20 cellular contexts compared by ENCODE assay signal in the genomic region with DNA sequence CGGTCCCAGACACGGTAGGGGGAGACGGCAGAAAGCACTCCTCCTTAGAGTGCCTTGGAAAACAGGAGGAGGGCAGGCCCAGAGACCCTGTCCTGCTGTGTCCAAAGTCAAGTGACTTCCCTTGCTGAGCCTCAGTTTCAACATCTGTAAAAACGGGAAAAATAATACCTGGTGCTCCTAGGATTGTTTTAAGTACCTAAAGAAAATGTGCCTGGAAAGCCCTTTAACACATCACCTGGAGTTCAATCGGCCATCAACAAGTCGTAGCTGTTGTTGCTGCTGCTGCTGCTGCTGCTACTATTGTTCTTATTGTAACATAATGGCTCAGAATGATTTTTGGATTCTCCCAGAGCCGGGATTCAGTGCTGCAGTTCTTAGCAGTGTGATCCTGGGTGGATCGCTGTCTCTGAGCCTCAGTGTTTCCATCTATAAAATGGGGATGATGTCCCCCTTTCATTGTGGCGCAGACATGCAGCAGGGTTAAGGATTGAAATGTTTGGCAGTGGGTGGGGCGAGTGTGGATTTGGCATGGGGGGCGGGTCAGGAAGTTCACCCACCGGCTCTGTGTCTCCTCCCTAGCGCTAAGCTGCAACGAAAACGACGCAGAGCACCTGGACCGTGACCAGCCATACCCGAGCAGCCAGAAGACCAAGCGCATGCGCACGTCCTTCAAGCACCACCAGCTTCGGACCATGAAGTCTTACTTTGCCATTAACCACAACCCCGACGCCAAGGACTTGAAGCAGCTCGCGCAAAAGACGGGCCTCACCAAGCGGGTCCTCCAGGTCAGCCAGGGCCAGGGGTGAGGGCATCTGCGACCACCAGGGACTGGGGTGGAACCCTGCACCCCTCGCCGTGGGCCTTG. TPM values are rescaled to one million over a fixed set of nuclear protein-coding genes. Genes with fewer than 3 reads are reported as not detected.
A peak's percentile ranks its signal among the peaks of the same experiment; 100 is the strongest.
DNase-seq lines count a peak whose midpoint lies in the region; ATAC-seq, FAIRE-seq and TF ChIP-seq lines count a peak whose summit lies in the region.
"Had no signal": no experiment of that assay in that cellular context is flagged by ENCODE, and none has a peak within 500 bp of the region (broad histone marks: within the 10 kb centered on the region; RNA-seq: fewer than 3 reads in every experiment).

No MANE protein-coding gene starts in this region.

- FAIRE-seq in GM12891 (lab: Jason Lieb, UNC) (peak; percentile 91), K562 (lab: Jason Lieb, UNC) (no peak)

- peaks cover 28% of the 10 kb centered on the region for H3F3A ChIP-seq in GM23338 (replicated peaks; ENCODE audit: low read depth)
- H3F3A ChIP-seq in PC-3 (ENCODE audit: low read length, unreplicated experiment) = no peaks in the 10 kb centered on the region

- ATAC-seq in GM23338 (peak; percentile 5; the same call in 2 of the 3 replicates), K562 (no peak), PC-3 (no peak)
- no peak for ATAC-seq in activated CD4-positive, CD25-positive, alpha-beta regulatory T cell treated with anti-CD3 and anti-CD28 coated beads, Interleukin-2, amount 50 U/mL, for 24 hours
- ATAC-seq: foreskin keratinocyte, left lung had no signal

- no peak overlapping the region for H3K9ac ChIP-seq in K562 (ENCODE audit: insufficient read depth in 1 of 2, low read depth in 2 of 2, low read length in 2 of 2)
- peak overlapping the region; percentile 65 for H3K9ac ChIP-seq in neuronal stem cell (ENCODE audit: low read depth, low read length, poor library complexity)
- H3K9ac ChIP-seq in PC-3 (ENCODE audit: low read length) = no peak overlapping the region

- no peak for TF ChIP-seq RAD21 in K562 (CRISPR knock-in tag; conservative IDR thresholded peaks at IDR 0.05 in 1 of 2, IDR thresholded peaks at IDR 0.05 in 1 of 2)

- H2BK120ac ChIP-seq in neuronal stem cell (ENCODE audit: low read depth, low read length) = no peak overlapping the region

- POLR2A ChIA-PET in K562 (lab: Yijun Ruan, JAX) (interaction anchor here (0.7 kb wide), 1 partner anchor 53 kb away, joined by 3 read pairs; no protein-coding TSS in a partner anchor), PC-3 (lab: Charles Lee; ENCODE audit: unreplicated experiment) (no interaction called here)

- H2AFZ ChIP-seq in GM23338 = no peak overlapping the region
- H2AFZ ChIP-seq in K562 (ENCODE audit: low read depth, low read length) = no peak overlapping the region
- no peak overlapping the region for H2AFZ ChIP-seq in neuronal stem cell (ENCODE audit: low read length)
- no peak overlapping the region for H2AFZ ChIP-seq in PC-3 (ENCODE audit: low read length)
- H2AFZ ChIP-seq: PC-9 had no signal

- H4K20me1 ChIP-seq in GM23338 (replicated peaks; ENCODE audit: insufficient read depth) (peaks cover 10% of the 10 kb centered on the region), K562 (replicated peaks; ENCODE audit: control insufficient read depth, insufficient read depth, low read length) (peaks cover 8% of the 10 kb centered on the region), PC-3 (ENCODE audit: low read length) (no peaks in the 10 kb centered on the region)

- peak overlapping the region; percentile 36; the same call in 2 of the 3 replicates for H3K4me3 Mint-ChIP-seq in GM23338

- TF ChIP-seq CTCF in GM23338 (conservative IDR thresholded peaks at IDR 0.05; ENCODE audit: low read depth in 2 of 2) = no peak
- TF ChIP-seq CTCF in K562 (IDR thresholded peaks at IDR 0.05 in 2 of 3, conservative IDR thresholded peaks at IDR 0.05 in 1 of 3; ENCODE audit: insufficient read depth in 2 of 3, low read depth in 1 of 3, low read length in 3 of 3) = no peak
- no peak for TF ChIP-seq CTCF in PC-3 (conservative IDR thresholded peaks at IDR 0.05; ENCODE audit: low read depth, low read length)

- H3K9me3 ChIP-seq in K562 (replicated peaks; ENCODE audit: control insufficient read depth, insufficient read depth, low read depth, low read length) (no peaks in the 10 kb centered on the region), neuronal stem cell (replicated peaks in 1 of 2; ENCODE audit: control insufficient read depth in 2 of 2, insufficient read depth in 1 of 2, low read depth in 1 of 2, low read length in 2 of 2) (peaks cover 0 to 2% of the 10 kb centered on the region in 2 donors), PC-3 (ENCODE audit: low read length) (no peaks in the 10 kb centered on the region)
- H3K9me3 ChIP-seq: left lung had no signal

- H3K9me3 Mint-ChIP-seq in GM23338 = peaks cover 7% of the 10 kb centered on the region; the same call in 1 of the 3 replicates

- peaks cover 2% of the 10 kb centered on the region for H3K9me1 ChIP-seq in K562 (ENCODE audit: control insufficient read depth, insufficient read depth, low read length)

- H3K27me3 ChIP-seq in GM23338 (ENCODE audit: insufficient read depth) (peaks cover 93% of the 10 kb centered on the region), K562 (ENCODE audit: control insufficient read depth in 2 of 2, insufficient read depth in 2 of 2, low read length in 2 of 2) (peaks cover 56 to 72% of the 10 kb centered on the region in 2 experiments), neuronal stem cell (ENCODE audit: control insufficient read depth in 3 of 3, insufficient read depth in 3 of 3, low read depth in 1 of 3, low read length in 3 of 3) (peaks cover 0 to 92% (median 0%) of the 10 kb centered on the region in 3 experiments), PC-3 (ENCODE audit: low read length) (no peaks in the 10 kb centered on the region)

- H2BK12ac ChIP-seq in neuronal stem cell (ENCODE audit: low read length) = no peak overlapping the region

- H3K79me1 ChIP-seq in neuronal stem cell (ENCODE audit: low read depth, low read length) = peaks cover 13% of the 10 kb centered on the region

- intact Hi-C loops in K562 (cut with micrococcal nuclease) = no loop called here
- intact Hi-C loops in PC-3 (cut with micrococcal nuclease) = no loop called here

- TF ChIP-seq POLR2A in GM12891 (IDR thresholded peaks at IDR 0.05; ENCODE audit: low read depth, low read length) (no peak), K562 (conservative IDR thresholded peaks at IDR 0.05) (no peak)

- H3K9me2 ChIP-seq in GM23338 (ENCODE audit: insufficient read depth) (no peaks in the 10 kb centered on the region), PC-3 (replicated peaks; ENCODE audit: low read length) (no peaks in the 10 kb centered on the region)

- TF ChIP-seq EP300 in K562 (IDR thresholded peaks at IDR 0.05; ENCODE audit: low read length) = no peak

- H3K36me3 ChIP-seq in GM23338 (ENCODE audit: insufficient read depth) (no peaks in the 10 kb centered on the region), K562 (ENCODE audit: control insufficient read depth, insufficient read depth, low read length) (no peaks in the 10 kb centered on the region), neuronal stem cell (replicated peaks in 1 of 2; ENCODE audit: control insufficient read depth in 2 of 2, insufficient read depth in 2 of 2, low read length in 2 of 2) (peaks cover 0 to 55% of the 10 kb centered on the region in 2 donors), PC-3 (ENCODE audit: low read depth, low read length) (no peaks in the 10 kb centered on the region)
- H3K36me3 ChIP-seq: left lung had no signal

- no peak overlapping the region for H2BK15ac ChIP-seq in neuronal stem cell (ENCODE audit: low read length)

- H3K36me3 Mint-ChIP-seq in GM23338 (ENCODE audit: low read depth) = peaks cover 6% of the 10 kb centered on the region; the same call in 1 of the 3 replicates

- no peak overlapping the region for H3K14ac ChIP-seq in neuronal stem cell (ENCODE audit: low read length)

- DNase-seq in GM12891 (ENCODE audit: insufficient read length, low spot score) = no peak
- peak; percentile 80 for DNase-seq in GM23338 (ENCODE audit: low spot score)
- DNase-seq in K562 (ENCODE audit: extremely low read depth in 1 of 4, low spot score in 3 of 4) = no peak
- no peak for DNase-seq in neuronal stem cell (ENCODE audit: low spot score)
- DNase-seq in PC-3 = no peak
- no peak for DNase-seq in NK-92 treated with Interleukin-12 subunit alpha and Interleukin-12 subunit beta, amount 100 ng/mL, for 24 hours (lab: John Stamatoyannopoulos, UW)
- DNase-seq: activated CD4-positive, alpha-beta T cell treated with anti-CD3 and anti-CD28 coated beads, Interleukin-2, amount 50 U/mL, for 1 hour; activated naive CD4-positive, alpha-beta T cell; AML-193; foreskin keratinocyte; left lung; MM.1S; NCI-H1930; NCI-H510A; PC-9; stimulated activated CD4-positive, alpha-beta T cell treated with anti-CD3 and anti-CD28 coated beads, Interleukin-4, amount 100 ng/mL, for 24 hours had no signal

- no peak overlapping the region for H4K91ac ChIP-seq in neuronal stem cell (ENCODE audit: low read depth, low read length, poor library complexity)

- peak overlapping the region; percentile 77 for H3K23ac ChIP-seq in neuronal stem cell (ENCODE audit: low read depth, low read length, poor library complexity)

- H3K4me2 ChIP-seq in GM23338 (peak overlapping the region; percentile 62), K562 (ENCODE audit: insufficient read depth, low read length) (no peak overlapping the region), neuronal stem cell (ENCODE audit: insufficient read depth, low read length, poor library complexity, severe bottlenecking) (no peak overlapping the region), PC-3 (ENCODE audit: low read length) (no peak overlapping the region)
- H3K4me2 ChIP-seq: PC-9 had no signal

- 11% methylated on average over 30 of the region's 31 CpGs for WGBS in K562 (ENCODE audit: insufficient coverage, low coverage, missing lambda C conversion rate)
- WGBS in neuronal stem cell (ENCODE audit: extremely low coverage in 2 of 2, insufficient read length in 2 of 2, insufficient replicate concordance in 1 of 2), 2 donors = no CpG with 5 or more reads among the region's 31 CpGs

- H3K4ac ChIP-seq in neuronal stem cell (ENCODE audit: low read length) = no peak overlapping the region

- no peak overlapping the region for H2BK5ac ChIP-seq in neuronal stem cell (ENCODE audit: low read length)

- no peak overlapping the region for H4K8ac ChIP-seq in neuronal stem cell (ENCODE audit: low read depth, low read length)

- no peak overlapping the region for H3K27ac Mint-ChIP-seq in GM23338

- peaks cover 80% of the 10 kb centered on the region for H3K27me3 Mint-ChIP-seq in GM23338 (ENCODE audit: insufficient read depth, low read depth, poor library complexity)

- H3K4me1 Mint-ChIP-seq in GM23338 = peaks cover 45% of the 10 kb centered on the region

- H3K18ac ChIP-seq in neuronal stem cell (ENCODE audit: low read length) = peak overlapping the region; percentile 66

- in situ Hi-C loops in K562 (cut with MboI) = no loop called here

- H3K79me2 ChIP-seq in GM23338 (replicated peaks; ENCODE audit: insufficient read depth) (no peaks in the 10 kb centered on the region), K562 (ENCODE audit: control insufficient read depth, insufficient read depth, low read length) (no peaks in the 10 kb centered on the region), PC-3 (ENCODE audit: low read length) (no peaks in the 10 kb centered on the region)

- peaks cover 43% of the 10 kb centered on the region for H3K4me1 ChIP-seq in GM23338 (ENCODE audit: insufficient read depth)
- peaks cover 0 to 32% of the 10 kb centered on the region in 2 experiments; a peak in 3 of 5 replicates for H3K4me1 ChIP-seq in K562 (replicated peaks in 1 of 2; ENCODE audit: control insufficient read depth in 2 of 2, insufficient read depth in 2 of 2, low read length in 2 of 2)
- H3K4me1 ChIP-seq in neuronal stem cell (ENCODE audit: control insufficient read depth in 2 of 2, insufficient read depth in 1 of 2, low read depth in 1 of 2, low read length in 2 of 2) = peaks cover 0 to 17% of the 10 kb centered on the region in 2 donors
- H3K4me1 ChIP-seq in PC-3 (ENCODE audit: insufficient read depth, low read length) = no peaks in the 10 kb centered on the region
- H3K4me1 ChIP-seq: foreskin keratinocyte had no signal

- CTCF ChIA-PET in K562 (lab: Yijun Ruan, JAX; ENCODE audit: low intra/inter-chr PET ratio) (no interaction called here), PC-3 (lab: Charles Lee) (no interaction called here)

- H3K4me3 ChIP-seq in GM23338 = peak overlapping the region; percentile 20; the same call in 1 of the 2 replicates
- H3K4me3 ChIP-seq in K562 = no peak overlapping the region
- H3K4me3 ChIP-seq in neuronal stem cell (ENCODE audit: low read length in 2 of 2) = no peak overlapping the region
- no peak overlapping the region for H3K4me3 ChIP-seq in PC-3 (ENCODE audit: low read length)
- H3K4me3 ChIP-seq: coronary artery, left lung, PC-9, skin epidermis had no signal

- no peak overlapping the region for H2AK5ac ChIP-seq in neuronal stem cell (ENCODE audit: low read depth, low read length)

- no peak overlapping the region for H3K27ac ChIP-seq in GM23338 (ENCODE audit: low read depth)
- H3K27ac ChIP-seq in K562 (ENCODE audit: extremely low read depth, low read depth, low read length) = no peak overlapping the region
- H3K27ac ChIP-seq in neuronal stem cell (replicated peaks; ENCODE audit: low read length) = no peak overlapping the region
- H3K27ac ChIP-seq in PC-3 (ENCODE audit: low read length) = no peak overlapping the region
- H3K27ac ChIP-seq: coronary artery, foreskin keratinocyte, left lung, PC-9, skin epidermis had no signal

- BruUV-seq in K562 (replicated peaks; lab: Mats Ljungman, UMichigan) = no TSS peak
- no TSS peak for BruUV-seq in PC-3 (replicated peaks; lab: Mats Ljungman, UMichigan)

RNA-seq across cellular contexts. Expression of a gene that starts 9.2 kb away (rescaled TPM):
- polyA plus RNA-seq in GM12891 (2012; ENCODE audit: low read depth, missing spikeins) = 4.1 TPM
- total RNA-seq in GM23338 (2014; rRNA removed; shearing (Covaris generic)) = 0.19 and 1.7 TPM in 2 replicates
- polyA plus RNA-seq in GM23338 (2016; fragmentation: Nextera tagmentation; extraction: Ambion mirVana) (0.45 TPM in 1 of 2 replicates, not detected in the other), K562 (2011; rRNA removed) (not detected in 2 replicates), K562 (2014; fragmentation: Illumina TruSeq; extraction: Trizol) (not detected in 2 replicates), K562 (2014; fragmentation: Nextera tagmentation; extraction: Ambion mirVana) (not detected), K562 (2014; rRNA removed) (not detected in 2 replicates)
- not detected in 2 replicates for total RNA-seq in K562 (2011; cell fraction: chromatin; rRNA removed; ENCODE audit: low replicate concordance)
- total RNA-seq in K562 (2011; cell fraction: nucleolus; rRNA removed) = not detected in 2 replicates
- not detected in 2 replicates for total RNA-seq in K562 (2011; cell fraction: nucleoplasm; rRNA removed)
- total RNA-seq in K562 (2014; rRNA removed) (not detected in 2 replicates), K562 (2014; rRNA removed; fragmentation: Illumina TruSeq; extraction: Trizol) (not detected in 2 replicates), K562 (2015; rRNA removed; fragmentation: Illumina TruSeq; extraction: Trizol) (not detected in 2 replicates), K562 (2021) (0.07 TPM in 1 of 2 replicates, not detected in the other), PC-3 (2014; rRNA removed) (1.1 TPM in 2 replicates)
- not detected in 2 replicates for polyA plus RNA-seq in K562 (2011; cell fraction: cytosol; rRNA removed)
- polyA plus RNA-seq in K562 (2011; cell fraction: nucleus; rRNA removed) = not detected in 2 replicates
- 0.14 TPM in 1 of 2 replicates, not detected in the other for polyA plus RNA-seq in K562 (2012)
- not detected in 2 replicates for polyA minus RNA-seq in K562 (2011; rRNA and poly(A)+ RNA removed)
- polyA minus RNA-seq in K562 (2011; cell fraction: cytosol; rRNA and poly(A)+ RNA removed) = not detected in 2 replicates
- not detected in 2 replicates for polyA minus RNA-seq in K562 (2011; cell fraction: nucleus; rRNA and poly(A)+ RNA removed)
- 373 TPM for polyA plus RNA-seq in neuronal stem cell (2013, experiment 1 of 2)
- 381 TPM for polyA plus RNA-seq in neuronal stem cell (2013, experiment 2 of 2)
- total RNA-seq: foreskin keratinocyte, left lung, SK-MEL-5 had no signal
- polyA plus RNA-seq: foreskin keratinocyte had no signal
